In the genomic region with DNA sequence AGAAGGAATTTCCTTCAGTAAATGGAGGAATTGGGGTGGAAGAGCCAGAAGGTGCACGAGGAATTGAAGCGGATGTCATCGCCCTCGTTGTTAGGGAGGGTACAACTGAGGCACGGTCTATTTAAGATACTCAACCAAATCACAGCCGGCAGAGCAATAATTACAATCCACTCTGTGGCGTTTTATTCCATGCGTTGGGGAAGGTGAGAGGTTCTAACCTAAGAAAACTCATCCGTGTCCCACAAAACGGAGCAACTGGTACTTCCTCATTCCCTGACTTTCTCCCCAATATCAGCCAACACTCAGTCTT, we compare ENCODE assay signal across 8 cellular contexts. TPM values are rescaled to one million over a fixed set of nuclear protein-coding genes. Genes with fewer than 3 reads are reported as not detected.
DNase-seq lines count a peak whose midpoint lies in the region; ATAC-seq, FAIRE-seq and TF ChIP-seq lines count a peak whose summit lies in the region.

No MANE protein-coding gene starts in this region.

- H3K4me1 ChIP-seq in A549, result peaks cover 36% of the 10 kb centered on the region
- H3K4me1 ChIP-seq in HUES64 (ENCODE audit: insufficient read depth, low read length), result peaks cover 16% of the 10 kb centered on the region
- peaks cover 20% of the 10 kb centered on the region for H3K4me1 ChIP-seq in muscle layer of colon (ENCODE audit: insufficient read depth, low read length)

- H3K4me2 ChIP-seq in A549, result peak overlapping the region; percentile 72

- TF ChIP-seq EP300 in A549 (IDR thresholded peaks at IDR 0.05), result no peak

- DNase-seq in A549 (ENCODE audit: low read depth in 1 of 2, low spot score in 1 of 2), result no peak
- no peak for DNase-seq in cardiac fibroblast (ENCODE audit: low read depth in 2 of 2)
- DNase-seq in NCI-H226, result no peak
- DNase-seq in stimulated activated CD4-positive, alpha-beta T cell treated with anti-CD3 and anti-CD28 coated beads, Interleukin-2, amount 100 ng/mL, for 48 hours, result no peak
- no peak for DNase-seq in NCI-H1092 (lab: John Stamatoyannopoulos, UW)

- TF ChIP-seq CTCF in A549 (IDR thresholded peaks at IDR 0.05) (no peak), cardiac fibroblast (IDR thresholded peaks at IDR 0.05; ENCODE audit: low read depth, low read length) (no peak)

- FAIRE-seq in A549 (lab: Jason Lieb, UNC), result no peak

- ATAC-seq in A549 (no peak), GM19467 (IDR thresholded peaks at IDR 0.05; ENCODE audit: unreplicated experiment) (no peak)

- H3K4me3 ChIP-seq in A549 (peak overlapping the region; percentile 96), HUES64 (ENCODE audit: low read length) (peak overlapping the region; percentile 65), cardiac fibroblast (replicated peaks in 1 of 2; ENCODE audit: low read depth in 2 of 2, low read length in 2 of 2) (peak overlapping the region; percentile 50 to 64), muscle layer of colon (ENCODE audit: low read depth in 1 of 2, low read length in 2 of 2) (peak overlapping the region; percentile 58 to 65)

- no peak; a peak in 1 of 5 replicates for TF ChIP-seq RAD21 in A549 (conservative IDR thresholded peaks at IDR 0.05 in 1 of 2, IDR thresholded peaks at IDR 0.05 in 1 of 2)

- peaks cover 18% of the 10 kb centered on the region for H3K36me3 ChIP-seq in HUES64 (ENCODE audit: insufficient read depth, low read length)
- no peaks in the 10 kb centered on the region for H3K36me3 ChIP-seq in muscle layer of colon (ENCODE audit: insufficient read depth, low read length)

- CTCF ChIA-PET in A549 (lab: Yijun Ruan, JAX), result interaction anchor here (0.7 to 5.9 kb wide), 49 partner anchors 9 to 556 kb away, joined by 3 to 58 read pairs (median 4); partner anchors contain the start of genes BANF2 and BFSP1

- TF ChIP-seq POLR2A in A549 (IDR thresholded peaks at IDR 0.05; ENCODE audit: low read length), result no peak

- H3K9ac ChIP-seq in HUES64 (ENCODE audit: low read depth, low read length) (peak overlapping the region; percentile 48), muscle layer of colon (ENCODE audit: low read length) (no peak overlapping the region)

- no peaks in the 10 kb centered on the region for H3K27me3 ChIP-seq in HUES64 (ENCODE audit: insufficient read depth, low read length)
- H3K27me3 ChIP-seq in muscle layer of colon (ENCODE audit: control insufficient read depth in 1 of 2, insufficient read depth in 2 of 2, low read length in 2 of 2), result no peaks in the 10 kb centered on the region

- POLR2A ChIA-PET in A549 (lab: Yijun Ruan, JAX), result interaction anchor here (0.5 to 2.0 kb wide), 17 partner anchors 9 to 606 kb away, joined by 3 to 13 read pairs (median 5); partner anchors contain the start of genes BFSP1, DSTN, MGME1 and SNX5

- H3K9me3 ChIP-seq in A549, result peaks cover 22% of the 10 kb centered on the region
- no peaks in the 10 kb centered on the region for H3K9me3 ChIP-seq in HUES64 (ENCODE audit: insufficient read depth, low read depth, low read length)
- no peaks in the 10 kb centered on the region for H3K9me3 ChIP-seq in muscle layer of colon (ENCODE audit: low read length)

- WGBS in A549 (ENCODE audit: missing lambda C conversion rate), result 58% methylated on average over 10 of the region's 10 CpGs
- WGBS in HUES64, result 56% methylated on average over 10 of the region's 10 CpGs

- H3K27ac ChIP-seq in A549 (peak overlapping the region; percentile 70 to 87), HUES64 (ENCODE audit: low read depth, low read length) (peak overlapping the region; percentile 74; the same call in 1 of the 2 replicates), muscle layer of colon (ENCODE audit: low read depth, low read length) (peak overlapping the region; percentile 49)

TF ChIP-seq in A549, 52 proteins besides CTCF, POLR2A, EP300 and RAD21:
- no peak for TF ChIP-seq MYC (IDR thresholded peaks at IDR 0.05; ENCODE audit: borderline replicate concordance, low read length)
- TF ChIP-seq ZC3H11A (IDR thresholded peaks at IDR 0.05), result peak; percentile 2; the same call in 1 of the 2 replicates
- TF ChIP-seq SREBF2 (IDR thresholded peaks at IDR 0.05), result no peak
TF ChIP-seq in A549: peak in this region for 1.

RNA-seq across cellular contexts. Expression of gene RRBP1, which starts 0.8 kb away (rescaled TPM):
- polyA plus RNA-seq in A549 (2011; rRNA removed), result 51.6 and 56.5 TPM in 2 replicates
- polyA plus RNA-seq in A549 (2012; cell fraction: cytosol; rRNA removed), result 37.9 and 38.9 TPM in 2 replicates
- polyA plus RNA-seq in A549 (2012; cell fraction: nucleus; rRNA removed), result 98.9 and 119 TPM in 2 replicates
- 71.2 to 81.8 TPM (median 79.6 TPM) in 3 replicates for polyA plus RNA-seq in A549 (2017; fragmentation: RNase III; extraction: RNeasy Plus Mini Kit Qiagen cat#74134 plus additional on column Dnase treatment)
- polyA minus RNA-seq in A549 (2011; rRNA and poly(A)+ RNA removed), result 33.5 and 42.1 TPM in 2 replicates
- 69.2 TPM for polyA plus RNA-seq in HUES64 (2013, experiment 1 of 2)
- polyA plus RNA-seq in HUES64 (2013, experiment 2 of 2), result 67.1 TPM

RNA-seq across cellular contexts. Expression of gene BANF2, which starts 16.9 kb away (rescaled TPM):
- not detected in 2 replicates for polyA plus RNA-seq in A549 (2011; rRNA removed)
- not detected in 2 replicates for polyA plus RNA-seq in A549 (2012; cell fraction: cytosol; rRNA removed)
- polyA plus RNA-seq in A549 (2012; cell fraction: nucleus; rRNA removed), result not detected in 2 replicates
- not detected in 3 replicates for polyA plus RNA-seq in A549 (2017; fragmentation: RNase III; extraction: RNeasy Plus Mini Kit Qiagen cat#74134 plus additional on column Dnase treatment)
- not detected in 2 replicates for polyA minus RNA-seq in A549 (2011; rRNA and poly(A)+ RNA removed)
- not detected for polyA plus RNA-seq in HUES64 (2013, experiment 1 of 2)
- polyA plus RNA-seq in HUES64 (2013, experiment 2 of 2), result not detected
